In genomic region chrX:40031861-40032422, GRCh38 we compare ENCODE assay signal across 22 cellular contexts.
"Had no signal": no experiment of that assay in that cellular context is flagged by ENCODE, and none has a peak within 500 bp of the region (broad histone marks: within the 10 kb centered on the region; RNA-seq: fewer than 3 reads in every experiment).

No MANE protein-coding gene starts in this region.

- H3K4me1 ChIP-seq: foreskin keratinocyte, lower lobe of right lung, pancreas, upper lobe of right lung had no signal

- ATAC-seq: activated T-helper 17 cell treated with anti-CD3 and anti-CD28 coated beads, Interleukin-2, amount 50 U/mL, for 72 hours; foreskin keratinocyte; left lobe of liver; lower lobe of right lung; naive thymus-derived CD8-positive, alpha-beta T cell; pancreas; right cardiac atrium; stimulated activated naive CD8-positive, alpha-beta T cell treated with anti-CD3 and anti-CD28 coated beads, Interleukin-15, Interleukin-2, amounts not matched to agents 100 U/mL and 50 U/mL, for 24 hours; upper lobe of right lung had no signal

- H3K4me3 ChIP-seq: lower lobe of right lung, pancreas, upper lobe of right lung had no signal

- DNase-seq: activated CD4-positive, alpha-beta T cell treated with anti-CD3 and anti-CD28 coated beads for 1 hour; activated CD4-positive, alpha-beta T cell treated with anti-CD3 and anti-CD28 coated beads, Interleukin-2, amount 50 U/mL, for 1 hour; activated CD8-positive, alpha-beta memory T cell treated with anti-CD3 and anti-CD28 coated beads, Interleukin-2, amount 50 U/mL, for 4 hours; activated naive CD8-positive, alpha-beta T cell treated with anti-CD3 and anti-CD28 coated beads for 36 hours; activated T-cell treated with anti-CD3 and anti-CD28 coated beads, Interleukin-2, amount 50 U/mL, for 24 hours; amygdala; cerebellar nuclear complex; cortex of kidney; erythroblast; foreskin keratinocyte; lower lobe of right lung; naive thymus-derived CD8-positive, alpha-beta T cell; pancreas; right cardiac atrium; stimulated activated CD4-positive, alpha-beta T cell treated with anti-CD3 and anti-CD28 coated beads, Interleukin-4, amount 100 ng/mL, for 4 hours; stimulated activated naive CD8-positive, alpha-beta T cell treated with anti-CD3 and anti-CD28 coated beads, Interleukin-15, Interleukin-2, amounts not matched to agents 100 U/mL and 50 U/mL, for 24 hours; T-helper 1 cell; upper lobe of right lung had no signal

- H3K36me3 ChIP-seq: lower lobe of right lung, neutrophil, pancreas, upper lobe of right lung had no signal

- H3K27me3 ChIP-seq: foreskin keratinocyte, neutrophil, upper lobe of right lung had no signal

- H3K27ac ChIP-seq: foreskin keratinocyte, lower lobe of right lung, neutrophil, pancreas, upper lobe of right lung had no signal

- H3K27ac Mint-ChIP-seq: activated naive CD8-positive, alpha-beta T cell treated with anti-CD3 and anti-CD28 coated beads for 36 hours; activated T-cell treated with anti-CD3 and anti-CD28 coated beads, Interleukin-2, amount 50 U/mL, for 24 hours; activated T-helper 17 cell treated with anti-CD3 and anti-CD28 coated beads, Interleukin-2, amount 50 U/mL, for 72 hours; mesothelial cell of epicardium; naive thymus-derived CD8-positive, alpha-beta T cell had no signal

- H3K9me3 Mint-ChIP-seq: activated naive CD8-positive, alpha-beta T cell treated with anti-CD3 and anti-CD28 coated beads for 36 hours; activated T-cell treated with anti-CD3 and anti-CD28 coated beads, Interleukin-2, amount 50 U/mL, for 24 hours; activated T-helper 17 cell treated with anti-CD3 and anti-CD28 coated beads, Interleukin-2, amount 50 U/mL, for 72 hours; naive thymus-derived CD8-positive, alpha-beta T cell had no signal

- H3K4me3 Mint-ChIP-seq: activated naive CD8-positive, alpha-beta T cell treated with anti-CD3 and anti-CD28 coated beads for 36 hours; activated T-cell treated with anti-CD3 and anti-CD28 coated beads, Interleukin-2, amount 50 U/mL, for 24 hours; activated T-helper 17 cell treated with anti-CD3 and anti-CD28 coated beads, Interleukin-2, amount 50 U/mL, for 72 hours; mesothelial cell of epicardium; naive thymus-derived CD8-positive, alpha-beta T cell had no signal

- H3K4me1 Mint-ChIP-seq: activated naive CD8-positive, alpha-beta T cell treated with anti-CD3 and anti-CD28 coated beads for 36 hours; activated T-helper 17 cell treated with anti-CD3 and anti-CD28 coated beads, Interleukin-2, amount 50 U/mL, for 72 hours; mesothelial cell of epicardium had no signal

- H3K36me3 Mint-ChIP-seq: activated naive CD8-positive, alpha-beta T cell treated with anti-CD3 and anti-CD28 coated beads for 36 hours; mesothelial cell of epicardium; naive thymus-derived CD8-positive, alpha-beta T cell had no signal

- H3K27me3 Mint-ChIP-seq: activated naive CD8-positive, alpha-beta T cell treated with anti-CD3 and anti-CD28 coated beads for 36 hours; activated T-helper 17 cell treated with anti-CD3 and anti-CD28 coated beads, Interleukin-2, amount 50 U/mL, for 72 hours had no signal

- H3K9me3 ChIP-seq: lower lobe of right lung, neutrophil, pancreas, upper lobe of right lung had no signal
